ENCODE assay signal across 26 cellular contexts in genomic region chr7:33849004-33849403, GRCh38. TPM values are rescaled to one million over a fixed set of nuclear protein-coding genes. Genes with fewer than 3 reads are reported as not detected.
A peak's percentile ranks its signal among the peaks of the same experiment; 100 is the strongest.
DNase-seq lines count a peak whose midpoint lies in the region; ATAC-seq, FAIRE-seq and TF ChIP-seq lines count a peak whose summit lies in the region.
"Had no signal": no experiment of that assay in that cellular context is flagged by ENCODE, and none has a peak within 500 bp of the region (broad histone marks: within the 10 kb centered on the region; RNA-seq: fewer than 3 reads in every experiment).

No MANE protein-coding gene starts in this region.

- no peaks in the 10 kb centered on the region for H3K79me2 ChIP-seq in keratinocyte (ENCODE audit: control insufficient read depth, insufficient read depth, low read length)

- H3K4me2 ChIP-seq in keratinocyte (ENCODE audit: control insufficient read depth, extremely low read depth, insufficient read depth, low read depth, low read length) = no peak overlapping the region

- H3K9me1 ChIP-seq in keratinocyte (ENCODE audit: control insufficient read depth, extremely low read depth, insufficient read depth, low read length) = no peaks in the 10 kb centered on the region

- H3K4me3 ChIP-seq in keratinocyte (ENCODE audit: control insufficient read depth in 2 of 3, extremely low read depth in 1 of 3, insufficient read depth in 2 of 3, low read depth in 1 of 3, low read length in 3 of 3) (no peak overlapping the region), suprapubic skin (no peak overlapping the region), colonic mucosa (no peak overlapping the region)
- H3K4me3 ChIP-seq: adrenal gland, dorsolateral prefrontal cortex, left ventricle myocardium inferior, mucosa of descending colon, transverse colon had no signal

- H3K27ac ChIP-seq in keratinocyte (ENCODE audit: control insufficient read depth, insufficient read depth, low read length) (no peak overlapping the region), suprapubic skin (no peak overlapping the region), colonic mucosa (no peak overlapping the region)
- H3K27ac ChIP-seq: adrenal gland, dorsolateral prefrontal cortex, left ventricle myocardium inferior, transverse colon, VCaP had no signal

- no peaks in the 10 kb centered on the region for H3K36me3 ChIP-seq in keratinocyte (ENCODE audit: control insufficient read depth in 2 of 2, extremely low read depth in 1 of 2, insufficient read depth in 2 of 2, low read length in 2 of 2)
- H3K36me3 ChIP-seq in suprapubic skin = no peaks in the 10 kb centered on the region
- no peaks in the 10 kb centered on the region for H3K36me3 ChIP-seq in colonic mucosa
- H3K36me3 ChIP-seq: adrenal gland, left ventricle myocardium inferior, transverse colon had no signal

- 94% methylated on average over 2 of the region's 2 CpGs for WGBS in suprapubic skin

- DNase-seq in EH (ENCODE audit: low read depth) (peak; percentile 59), M059J (ENCODE audit: low read depth) (peak; percentile 48), amniotic epithelial cell (ENCODE audit: low read depth) (peak; percentile 82), keratinocyte (ENCODE audit: low read depth, low spot score) (no peak), suprapubic skin (ENCODE audit: low spot score in 2 of 2) (no peak), colonic mucosa (no peak)
- DNase-seq: activated CD4-positive, alpha-beta T cell treated with anti-CD3 and anti-CD28 coated beads, Interleukin-2, amount 10 ng/mL, durations not matched to agents 7 days and 5 days; activated effector memory CD4-positive, alpha-beta T cell treated with Interleukin-2 at 50 U/mL for 16 hours; adrenal gland; caudate nucleus; CD8-positive, alpha-beta memory T cell; dorsolateral prefrontal cortex; left ventricle myocardium inferior; MM.1S; mucosa of descending colon; NCI-H1436; OCI-M1; small intestine; stimulated activated CD4-positive, alpha-beta T cell treated with anti-CD3 and anti-CD28 coated beads, Interleukin-4, amount 100 ng/mL, for 1 hour; T-helper 17 cell; transverse colon had no signal

- dilution Hi-C loops in keratinocyte (cut with MboI; ENCODE audit: extremely low pct_ligation_motif_present, low sequenced_read_pairs) = no loop called here

- no peak for TF ChIP-seq EP300 in suprapubic skin (IDR thresholded peaks at IDR 0.05)

- ATAC-seq in HG03469 (IDR thresholded peaks at IDR 0.05; ENCODE audit: unreplicated experiment) (no peak), HG03520 (IDR thresholded peaks at IDR 0.05; ENCODE audit: unreplicated experiment) (no peak)
- ATAC-seq: mucosa of descending colon, T-helper 17 cell had no signal

- H3K27me3 ChIP-seq in keratinocyte (ENCODE audit: control insufficient read depth, extremely low read depth, insufficient read depth, low read length) (no peaks in the 10 kb centered on the region), suprapubic skin (no peaks in the 10 kb centered on the region), colonic mucosa (no peaks in the 10 kb centered on the region)
- H3K27me3 ChIP-seq: adrenal gland, dorsolateral prefrontal cortex, transverse colon had no signal

- H3K9me3 ChIP-seq in keratinocyte (ENCODE audit: control insufficient read depth, low read depth, low read length) (no peaks in the 10 kb centered on the region), suprapubic skin (no peaks in the 10 kb centered on the region), colonic mucosa (no peaks in the 10 kb centered on the region)
- H3K9me3 ChIP-seq: adrenal gland, left ventricle myocardium inferior, mucosa of descending colon, transverse colon had no signal

- no peak for TF ChIP-seq CTCF in keratinocyte (optimal IDR thresholded peaks at IDR 0.05 in 1 of 3, IDR thresholded peaks at IDR 0.05 in 1 of 3, conservative IDR thresholded peaks at IDR 0.05 in 1 of 3; ENCODE audit: extremely low read depth in 1 of 3, insufficient read depth in 2 of 3, low read length in 3 of 3)
- no peak for TF ChIP-seq CTCF in suprapubic skin (IDR thresholded peaks at IDR 0.05)
- TF ChIP-seq CTCF in colonic mucosa (IDR thresholded peaks at IDR 0.05) = no peak

- H3K4me1 ChIP-seq in keratinocyte (ENCODE audit: control insufficient read depth, extremely low read depth, insufficient read depth, low read length) (peaks cover 2% of the 10 kb centered on the region), suprapubic skin (no peaks in the 10 kb centered on the region), colonic mucosa (no peaks in the 10 kb centered on the region)
- H3K4me1 ChIP-seq: adrenal gland, left ventricle myocardium inferior, transverse colon had no signal

- intact Hi-C loops in colonic mucosa (cut with DNase I) = no loop called here

- H3K9ac ChIP-seq in keratinocyte (ENCODE audit: control insufficient read depth, extremely low read depth, insufficient read depth, low read length) (no peak overlapping the region), colonic mucosa (ENCODE audit: low read depth in 2 of 2, low read length in 2 of 2) (no peak overlapping the region)

- peak; percentile 29 for FAIRE-seq in keratinocyte (lab: Jason Lieb, UNC)
- FAIRE-seq: GM18507, small intestine had no signal

- no peak overlapping the region for H2AFZ ChIP-seq in keratinocyte (ENCODE audit: control insufficient read depth, low read length)

- TF ChIP-seq POLR2A in suprapubic skin (IDR thresholded peaks at IDR 0.05) = no peak

- H4K20me1 ChIP-seq in keratinocyte (ENCODE audit: control insufficient read depth, extremely low read depth, insufficient read depth, low read length) = no peaks in the 10 kb centered on the region

RNA-seq across cellular contexts. Expression of gene BMPER, which starts 56.3 kb away (rescaled TPM):
- 1.5 and 2.3 TPM in 2 replicates for total RNA-seq in M059J (2014; rRNA removed; shearing (Covaris generic))
- polyA plus RNA-seq in keratinocyte = 0.57 to 0.67 TPM (median 0.58 TPM) in 3 replicates
- polyA plus RNA-seq in keratinocyte (2011; ENCODE audit: low read depth) = 0.45 TPM
- 0.68 and 0.69 TPM in 2 replicates for polyA plus RNA-seq in keratinocyte (2011; cell fraction: cytosol; rRNA removed)
- polyA plus RNA-seq in keratinocyte (2011; cell fraction: nucleus; rRNA removed) = 2.7 and 4.9 TPM in 2 replicates
- polyA plus RNA-seq in keratinocyte (2012; ENCODE audit: low replicate concordance) = 0.25 and 0.58 TPM in 2 replicates
- 0.59 to 2.4 TPM (median 1.5 TPM) in 3 replicates for polyA minus RNA-seq in keratinocyte
- polyA minus RNA-seq in keratinocyte (2011; cell fraction: cytosol; rRNA and poly(A)+ RNA removed) = not detected
- polyA minus RNA-seq in keratinocyte (2011; cell fraction: nucleus; rRNA and poly(A)+ RNA removed) = 2.6 and 7.1 TPM in 2 replicates
- total RNA-seq in suprapubic skin (1 to 10 TPM in 2 of 4 donors, under 1 TPM in 2; 0.52 to 7.2 (median 1.2) TPM), colonic mucosa (1 to 10 TPM in 1 of 2 donors, under 1 TPM in 1; 0.85 to 1.3 TPM)
- total RNA-seq: activated CD4-positive, alpha-beta T cell treated with anti-CD3 and anti-CD28 coated beads, Interleukin-2, amount 10 ng/mL, durations not matched to agents 7 days and 5 days; CD8-positive, alpha-beta memory T cell had no signal
- polyA plus RNA-seq: CD8-positive, alpha-beta memory T cell; IgD-negative memory B cell had no signal

Comparison
In these comparisons a context has a peak if more than half of its experiments do, and no peak if none do; other contexts are left out.
1. DNase-seq: peak in EH (single experiment), M059J (single experiment) and amniotic epithelial cell (single experiment); none in keratinocyte (single experiment), suprapubic skin (0 of 2) and colonic mucosa (single experiment).